1 cellular context compared by ENCODE assay signal in genomic region chr17:4393806-4394205, GRCh38.
TF ChIP-seq lines count a peak whose summit lies in the region.

No MANE protein-coding gene starts in this region.

TF ChIP-seq in K562, 482 proteins besides CTCF, POLR2A, EP300 and RAD21:
- TF ChIP-seq BRD4 (IDR thresholded peaks at IDR 0.05) (no peak), ETS2 (tag; IDR thresholded peaks at IDR 0.05; ENCODE audit: borderline replicate concordance, poor library complexity, severe bottlenecking) (no peak), RFX5 (IDR thresholded peaks at IDR 0.05; ENCODE audit: low read depth, low read length) (no peak), ZNF740 (CRISPR knock-in tag; IDR thresholded peaks at IDR 0.05) (no peak), ZNF740 (tag; IDR thresholded peaks at IDR 0.05) (no peak), E2F1 (CRISPR knock-in tag; IDR thresholded peaks at IDR 0.05) (no peak), MCM7 (IDR thresholded peaks at IDR 0.05) (no peak), CHCHD3 (CRISPR knock-in tag; IDR thresholded peaks at IDR 0.05) (no peak), TOE1 (IDR thresholded peaks at IDR 0.05; ENCODE audit: borderline replicate concordance) (no peak), TOE1 (CRISPR knock-in tag; IDR thresholded peaks at IDR 0.05; ENCODE audit: borderline replicate concordance, low read depth) (no peak), KHSRP (IDR thresholded peaks at IDR 0.05) (no peak), RFX1 (IDR thresholded peaks at IDR 0.05) (no peak), XRCC5 (IDR thresholded peaks at IDR 0.05; ENCODE audit: low read depth, low read length) (no peak), SIX5 (IDR thresholded peaks at IDR 0.05; ENCODE audit: borderline replicate concordance in 1 of 2, insufficient read depth in 1 of 2, low read depth in 1 of 2, low read length in 2 of 2) (no peak), ATF7 (IDR thresholded peaks at IDR 0.05) (no peak), ZNF75A (CRISPR knock-in tag; IDR thresholded peaks at IDR 0.05) (no peak), ARID1B (IDR thresholded peaks at IDR 0.05) (no peak), HNRNPH1 (optimal IDR thresholded peaks at IDR 0.05; ENCODE audit: low read depth, low read length) (no peak)
- TF ChIP-seq, protein P1, sequence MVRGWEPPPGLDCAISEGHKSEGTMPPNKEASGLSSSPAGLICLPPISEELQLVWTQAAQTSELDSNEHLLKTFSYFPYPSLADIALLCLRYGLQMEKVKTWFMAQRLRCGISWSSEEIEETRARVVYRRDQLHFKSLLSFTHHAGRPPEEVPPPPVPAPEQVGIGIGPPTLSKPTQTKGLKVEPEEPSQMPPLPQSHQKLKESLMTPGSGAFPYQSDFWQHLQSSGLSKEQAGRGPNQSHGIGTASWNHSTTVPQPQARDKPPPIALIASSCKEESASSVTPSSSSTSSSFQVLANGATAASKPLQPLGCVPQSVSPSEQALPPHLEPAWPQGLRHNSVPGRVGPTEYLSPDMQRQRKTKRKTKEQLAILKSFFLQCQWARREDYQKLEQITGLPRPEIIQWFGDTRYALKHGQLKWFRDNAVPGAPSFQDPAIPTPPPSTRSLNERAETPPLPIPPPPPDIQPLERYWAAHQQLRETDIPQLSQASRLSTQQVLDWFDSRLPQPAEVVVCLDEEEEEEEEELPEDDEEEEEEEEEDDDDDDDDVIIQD (CRISPR knock-in tag; IDR thresholded peaks at IDR 0.05): no peak
- TF ChIP-seq, protein P2, sequence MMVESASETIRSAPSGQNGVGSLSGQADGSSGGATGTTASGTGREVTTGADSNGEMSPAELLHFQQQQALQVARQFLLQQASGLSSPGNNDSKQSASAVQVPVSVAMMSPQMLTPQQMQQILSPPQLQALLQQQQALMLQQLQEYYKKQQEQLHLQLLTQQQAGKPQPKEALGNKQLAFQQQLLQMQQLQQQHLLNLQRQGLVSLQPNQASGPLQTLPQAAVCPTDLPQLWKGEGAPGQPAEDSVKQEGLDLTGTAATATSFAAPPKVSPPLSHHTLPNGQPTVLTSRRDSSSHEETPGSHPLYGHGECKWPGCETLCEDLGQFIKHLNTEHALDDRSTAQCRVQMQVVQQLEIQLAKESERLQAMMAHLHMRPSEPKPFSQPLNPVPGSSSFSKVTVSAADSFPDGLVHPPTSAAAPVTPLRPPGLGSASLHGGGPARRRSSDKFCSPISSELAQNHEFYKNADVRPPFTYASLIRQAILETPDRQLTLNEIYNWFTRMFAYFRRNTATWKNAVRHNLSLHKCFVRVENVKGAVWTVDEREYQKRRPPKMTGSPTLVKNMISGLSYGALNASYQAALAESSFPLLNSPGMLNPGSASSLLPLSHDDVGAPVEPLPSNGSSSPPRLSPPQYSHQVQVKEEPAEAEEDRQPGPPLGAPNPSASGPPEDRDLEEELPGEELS (CRISPR knock-in tag; IDR thresholded peaks at IDR 0.05; ENCODE audit: borderline replicate concordance): no peak
- TF ChIP-seq, protein P3, sequence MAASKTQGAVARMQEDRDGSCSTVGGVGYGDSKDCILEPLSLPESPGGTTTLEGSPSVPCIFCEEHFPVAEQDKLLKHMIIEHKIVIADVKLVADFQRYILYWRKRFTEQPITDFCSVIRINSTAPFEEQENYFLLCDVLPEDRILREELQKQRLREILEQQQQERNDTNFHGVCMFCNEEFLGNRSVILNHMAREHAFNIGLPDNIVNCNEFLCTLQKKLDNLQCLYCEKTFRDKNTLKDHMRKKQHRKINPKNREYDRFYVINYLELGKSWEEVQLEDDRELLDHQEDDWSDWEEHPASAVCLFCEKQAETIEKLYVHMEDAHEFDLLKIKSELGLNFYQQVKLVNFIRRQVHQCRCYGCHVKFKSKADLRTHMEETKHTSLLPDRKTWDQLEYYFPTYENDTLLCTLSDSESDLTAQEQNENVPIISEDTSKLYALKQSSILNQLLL (CRISPR knock-in tag; IDR thresholded peaks at IDR 0.05; ENCODE audit: borderline replicate concordance): no peak
